In genomic region chrX:71541546-71542022, GRCh38 we compare ENCODE assay signal across 1 cellular context.
TF ChIP-seq lines count a peak whose summit lies in the region.

No MANE protein-coding gene starts in this region.

TF ChIP-seq in K562, 482 proteins besides CTCF, POLR2A, EP300 and RAD21 (continued from another document):
- no peak for TF ChIP-seq BRD9 (IDR thresholded peaks at IDR 0.05; ENCODE audit: low read depth, partially characterized antibody)
- TF ChIP-seq ATF4 (CRISPR knock-in tag; IDR thresholded peaks at IDR 0.05): 0 out of 2 replicates have a peak, but pooled peaks have one; percentile 52
- 0 out of 2 replicates have a peak, but pooled peaks have one; percentile 27 for TF ChIP-seq CEBPG (CRISPR knock-in tag; IDR thresholded peaks at IDR 0.05)
- peak; percentile 16 to 78; a peak in 3 of 4 replicates for TF ChIP-seq CEBPG (tag; conservative IDR thresholded peaks at IDR 0.05 in 1 of 2, IDR thresholded peaks at IDR 0.05 in 1 of 2)
- TF ChIP-seq FOSL1 (tag; conservative IDR thresholded peaks at IDR 0.05): peak; percentile 27
- no peak for TF ChIP-seq BRF1 (IDR thresholded peaks at IDR 0.05; ENCODE audit: borderline replicate concordance, extremely low read depth, insufficient read length)
TF ChIP-seq in K562: peak in this region for 7.
